Comparison of ENCODE assay signal across 1 cellular context in genomic region chr11:29336727-29337212, GRCh38.
TF ChIP-seq lines count a peak whose summit lies in the region.

No MANE protein-coding gene starts in this region.

TF ChIP-seq in GM12878, 131 proteins besides CTCF, POLR2A, EP300 and RAD21 (continued from another document):
- TF ChIP-seq BCL11A (IDR thresholded peaks at IDR 0.05; ENCODE audit: low read depth, low read length), result 0 out of 2 replicates have a peak, but pooled peaks have one; percentile 15
